ENCODE assay signal across 3 cellular contexts in the genomic region with DNA sequence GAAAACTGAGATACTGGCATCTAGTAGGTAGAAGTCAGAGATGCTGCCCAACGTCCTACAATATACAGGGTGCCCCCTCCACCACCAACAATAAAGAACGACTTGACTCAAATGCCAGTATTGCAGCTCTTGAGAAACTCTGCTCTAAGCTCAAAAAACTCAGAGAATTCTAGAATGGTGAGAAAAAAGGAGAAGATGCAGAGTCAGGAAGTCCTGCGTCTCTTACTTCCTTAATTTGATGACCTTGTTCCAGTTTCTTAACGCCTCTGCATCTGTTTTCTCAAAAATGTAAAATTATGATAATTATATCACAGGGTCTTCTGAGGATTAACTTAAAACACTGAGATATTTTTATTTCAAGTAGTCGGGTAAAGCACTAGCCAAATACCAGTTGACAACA.
TF ChIP-seq lines count a peak whose summit lies in the region.

No MANE protein-coding gene starts in this region.

TF ChIP-seq in SK-N-SH, 30 proteins besides CTCF, POLR2A, EP300 and RAD21 (continues in another document):
- TF ChIP-seq, protein P1, sequence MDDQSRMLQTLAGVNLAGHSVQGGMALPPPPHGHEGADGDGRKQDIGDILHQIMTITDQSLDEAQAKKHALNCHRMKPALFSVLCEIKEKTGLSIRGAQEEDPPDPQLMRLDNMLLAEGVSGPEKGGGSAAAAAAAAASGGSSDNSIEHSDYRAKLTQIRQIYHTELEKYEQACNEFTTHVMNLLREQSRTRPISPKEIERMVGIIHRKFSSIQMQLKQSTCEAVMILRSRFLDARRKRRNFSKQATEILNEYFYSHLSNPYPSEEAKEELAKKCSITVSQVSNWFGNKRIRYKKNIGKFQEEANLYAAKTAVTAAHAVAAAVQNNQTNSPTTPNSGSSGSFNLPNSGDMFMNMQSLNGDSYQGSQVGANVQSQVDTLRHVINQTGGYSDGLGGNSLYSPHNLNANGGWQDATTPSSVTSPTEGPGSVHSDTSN (IDR thresholded peaks at IDR 0.05) = no peak
- TF ChIP-seq JUND (IDR thresholded peaks at IDR 0.05) = no peak
- no peak for TF ChIP-seq EZH2phosphoT487 (IDR thresholded peaks at IDR 0.05; ENCODE audit: borderline replicate concordance, low read depth)
- TF ChIP-seq MEF2A (IDR thresholded peaks at IDR 0.05; ENCODE audit: borderline replicate concordance, low read depth) = no peak
- no peak for TF ChIP-seq NFIC (IDR thresholded peaks at IDR 0.05; ENCODE audit: borderline replicate concordance)
- TF ChIP-seq, protein P2, sequence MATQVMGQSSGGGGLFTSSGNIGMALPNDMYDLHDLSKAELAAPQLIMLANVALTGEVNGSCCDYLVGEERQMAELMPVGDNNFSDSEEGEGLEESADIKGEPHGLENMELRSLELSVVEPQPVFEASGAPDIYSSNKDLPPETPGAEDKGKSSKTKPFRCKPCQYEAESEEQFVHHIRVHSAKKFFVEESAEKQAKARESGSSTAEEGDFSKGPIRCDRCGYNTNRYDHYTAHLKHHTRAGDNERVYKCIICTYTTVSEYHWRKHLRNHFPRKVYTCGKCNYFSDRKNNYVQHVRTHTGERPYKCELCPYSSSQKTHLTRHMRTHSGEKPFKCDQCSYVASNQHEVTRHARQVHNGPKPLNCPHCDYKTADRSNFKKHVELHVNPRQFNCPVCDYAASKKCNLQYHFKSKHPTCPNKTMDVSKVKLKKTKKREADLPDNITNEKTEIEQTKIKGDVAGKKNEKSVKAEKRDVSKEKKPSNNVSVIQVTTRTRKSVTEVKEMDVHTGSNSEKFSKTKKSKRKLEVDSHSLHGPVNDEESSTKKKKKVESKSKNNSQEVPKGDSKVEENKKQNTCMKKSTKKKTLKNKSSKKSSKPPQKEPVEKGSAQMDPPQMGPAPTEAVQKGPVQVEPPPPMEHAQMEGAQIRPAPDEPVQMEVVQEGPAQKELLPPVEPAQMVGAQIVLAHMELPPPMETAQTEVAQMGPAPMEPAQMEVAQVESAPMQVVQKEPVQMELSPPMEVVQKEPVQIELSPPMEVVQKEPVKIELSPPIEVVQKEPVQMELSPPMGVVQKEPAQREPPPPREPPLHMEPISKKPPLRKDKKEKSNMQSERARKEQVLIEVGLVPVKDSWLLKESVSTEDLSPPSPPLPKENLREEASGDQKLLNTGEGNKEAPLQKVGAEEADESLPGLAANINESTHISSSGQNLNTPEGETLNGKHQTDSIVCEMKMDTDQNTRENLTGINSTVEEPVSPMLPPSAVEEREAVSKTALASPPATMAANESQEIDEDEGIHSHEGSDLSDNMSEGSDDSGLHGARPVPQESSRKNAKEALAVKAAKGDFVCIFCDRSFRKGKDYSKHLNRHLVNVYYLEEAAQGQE (IDR thresholded peaks at IDR 0.05; ENCODE audit: low read depth, low read length) = no peak
- TF ChIP-seq, protein P3, sequence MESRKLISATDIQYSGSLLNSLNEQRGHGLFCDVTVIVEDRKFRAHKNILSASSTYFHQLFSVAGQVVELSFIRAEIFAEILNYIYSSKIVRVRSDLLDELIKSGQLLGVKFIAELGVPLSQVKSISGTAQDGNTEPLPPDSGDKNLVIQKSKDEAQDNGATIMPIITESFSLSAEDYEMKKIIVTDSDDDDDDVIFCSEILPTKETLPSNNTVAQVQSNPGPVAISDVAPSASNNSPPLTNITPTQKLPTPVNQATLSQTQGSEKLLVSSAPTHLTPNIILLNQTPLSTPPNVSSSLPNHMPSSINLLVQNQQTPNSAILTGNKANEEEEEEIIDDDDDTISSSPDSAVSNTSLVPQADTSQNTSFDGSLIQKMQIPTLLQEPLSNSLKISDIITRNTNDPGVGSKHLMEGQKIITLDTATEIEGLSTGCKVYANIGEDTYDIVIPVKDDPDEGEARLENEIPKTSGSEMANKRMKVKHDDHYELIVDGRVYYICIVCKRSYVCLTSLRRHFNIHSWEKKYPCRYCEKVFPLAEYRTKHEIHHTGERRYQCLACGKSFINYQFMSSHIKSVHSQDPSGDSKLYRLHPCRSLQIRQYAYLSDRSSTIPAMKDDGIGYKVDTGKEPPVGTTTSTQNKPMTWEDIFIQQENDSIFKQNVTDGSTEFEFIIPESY (IDR thresholded peaks at IDR 0.05; ENCODE audit: borderline replicate concordance, low read depth) = no peak
- TF ChIP-seq GABPA (IDR thresholded peaks at IDR 0.05; ENCODE audit: low read depth) = no peak
- no peak for TF ChIP-seq TEAD4 (IDR thresholded peaks at IDR 0.05; ENCODE audit: borderline replicate concordance, insufficient read depth)
- TF ChIP-seq POLR2AphosphoS5 (IDR thresholded peaks at IDR 0.05; ENCODE audit: low read depth, low read length) = no peak
- no peak for TF ChIP-seq FOXM1 (IDR thresholded peaks at IDR 0.05; ENCODE audit: low read depth)
- TF ChIP-seq NRF1 (IDR thresholded peaks at IDR 0.05; ENCODE audit: low read depth, low read length) = no peak
- TF ChIP-seq RXRA (IDR thresholded peaks at IDR 0.05; ENCODE audit: borderline replicate concordance, low read depth) = no peak

TF ChIP-seq in SK-N-SH treated with all-trans-retinoic acid at 6 μM for 48 hours, 23 proteins besides CTCF, POLR2A, EP300 and RAD21:
- TF ChIP-seq SNAI2 (CRISPR knock-in tag; IDR thresholded peaks at IDR 0.05) = no peak
- TF ChIP-seq ZFP30 (CRISPR knock-in tag; IDR thresholded peaks at IDR 0.05) = no peak
- TF ChIP-seq, protein P4, sequence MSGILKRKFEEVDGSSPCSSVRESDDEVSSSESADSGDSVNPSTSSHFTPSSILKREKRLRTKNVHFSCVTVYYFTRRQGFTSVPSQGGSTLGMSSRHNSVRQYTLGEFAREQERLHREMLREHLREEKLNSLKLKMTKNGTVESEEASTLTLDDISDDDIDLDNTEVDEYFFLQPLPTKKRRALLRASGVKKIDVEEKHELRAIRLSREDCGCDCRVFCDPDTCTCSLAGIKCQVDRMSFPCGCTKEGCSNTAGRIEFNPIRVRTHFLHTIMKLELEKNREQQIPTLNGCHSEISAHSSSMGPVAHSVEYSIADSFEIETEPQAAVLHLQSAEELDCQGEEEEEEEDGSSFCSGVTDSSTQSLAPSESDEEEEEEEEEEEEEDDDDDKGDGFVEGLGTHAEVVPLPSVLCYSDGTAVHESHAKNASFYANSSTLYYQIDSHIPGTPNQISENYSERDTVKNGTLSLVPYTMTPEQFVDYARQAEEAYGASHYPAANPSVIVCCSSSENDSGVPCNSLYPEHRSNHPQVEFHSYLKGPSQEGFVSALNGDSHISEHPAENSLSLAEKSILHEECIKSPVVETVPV (CRISPR knock-in tag; IDR thresholded peaks at IDR 0.05) = no peak
- no peak for TF ChIP-seq BACH2 (CRISPR knock-in tag; IDR thresholded peaks at IDR 0.05; ENCODE audit: borderline replicate concordance)
- no peak for TF ChIP-seq ZNF70 (CRISPR knock-in tag; IDR thresholded peaks at IDR 0.05)
- no peak for TF ChIP-seq GLIS3 (CRISPR knock-in tag; IDR thresholded peaks at IDR 0.05)
- TF ChIP-seq ZC3H10 (CRISPR knock-in tag; IDR thresholded peaks at IDR 0.05) = no peak
- no peak for TF ChIP-seq ZNF565 (CRISPR knock-in tag; conservative IDR thresholded peaks at IDR 0.05; ENCODE audit: low read depth)
- TF ChIP-seq RARB (CRISPR knock-in tag; IDR thresholded peaks at IDR 0.05) = no peak
- no peak for TF ChIP-seq PPARA (CRISPR knock-in tag; IDR thresholded peaks at IDR 0.05; ENCODE audit: borderline replicate concordance)
- TF ChIP-seq TOX (CRISPR knock-in tag; IDR thresholded peaks at IDR 0.05; ENCODE audit: borderline replicate concordance) = no peak

TF ChIP-seq in GM12878, 131 proteins besides CTCF, POLR2A, EP300 and RAD21:
- TF ChIP-seq IRF4 (IDR thresholded peaks at IDR 0.05; ENCODE audit: low read depth, low read length) (no peak), SPI1 (IDR thresholded peaks at IDR 0.05; ENCODE audit: borderline replicate concordance, insufficient read depth, low read depth, low read length) (0 out of 2 replicates have a peak, but pooled peaks have one; percentile 18)
